Comparison of ENCODE assay signal across 1 cellular context in genomic region chr19:4267101-4267900, GRCh38.
TF ChIP-seq lines count a peak whose summit lies in the region.

No MANE protein-coding gene starts in this region.

TF ChIP-seq in endothelial cell of umbilical vein, 7 proteins besides CTCF, POLR2A, EP300 and RAD21:
- TF ChIP-seq FOS (IDR thresholded peaks at IDR 0.05; ENCODE audit: borderline replicate concordance, insufficient read depth, low read length) (no peak), GATA2 (IDR thresholded peaks at IDR 0.05; ENCODE audit: insufficient read depth, insufficient read length, low read depth, low read length) (no peak)
- TF ChIP-seq, protein P1, sequence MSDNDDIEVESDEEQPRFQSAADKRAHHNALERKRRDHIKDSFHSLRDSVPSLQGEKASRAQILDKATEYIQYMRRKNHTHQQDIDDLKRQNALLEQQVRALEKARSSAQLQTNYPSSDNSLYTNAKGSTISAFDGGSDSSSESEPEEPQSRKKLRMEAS (IDR thresholded peaks at IDR 0.05; ENCODE audit: insufficient read depth, insufficient read length): no peak
TF ChIP-seq in endothelial cell of umbilical vein: peak in this region for 0.
